ENCODE assay signal across 1 cellular context in the genomic region with DNA sequence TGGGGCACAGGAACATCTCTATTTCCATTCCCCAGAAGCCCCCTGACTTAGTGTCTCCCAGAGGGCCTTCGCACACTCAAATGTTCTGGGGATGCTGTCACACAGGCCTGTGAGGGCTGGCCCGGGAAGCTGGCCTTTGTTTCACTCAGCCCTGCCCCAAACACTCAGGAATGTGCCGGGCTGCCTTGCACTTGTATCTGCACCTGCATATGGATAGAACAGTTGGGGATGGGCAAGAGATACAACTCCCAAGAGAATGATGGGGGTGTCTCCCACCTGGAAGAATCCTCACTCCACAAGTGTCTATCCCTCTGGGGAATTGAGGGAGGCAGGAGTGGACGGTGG.
TF ChIP-seq lines count a peak whose summit lies in the region.

No MANE protein-coding gene starts in this region.

TF ChIP-seq in WTC11, 78 proteins besides CTCF, POLR2A, EP300 and RAD21 (continued from another document):
- TF ChIP-seq PREB (CRISPR knock-in tag; IDR thresholded peaks at IDR 0.05; ENCODE audit: borderline replicate concordance) (no peak), CREM (CRISPR knock-in tag; IDR thresholded peaks at IDR 0.05) (no peak), TCF7 (CRISPR knock-in tag; IDR thresholded peaks at IDR 0.05; ENCODE audit: low read depth) (no peak), ZNF317 (CRISPR knock-in tag; IDR thresholded peaks at IDR 0.05; ENCODE audit: borderline replicate concordance, low read depth) (no peak), ZNF423 (CRISPR knock-in tag; IDR thresholded peaks at IDR 0.05) (no peak), CREB1 (CRISPR knock-in tag; IDR thresholded peaks at IDR 0.05) (no peak), ESRRA (CRISPR knock-in tag; IDR thresholded peaks at IDR 0.05; ENCODE audit: borderline replicate concordance) (no peak), GTF2I (CRISPR knock-in tag; conservative IDR thresholded peaks at IDR 0.05) (no peak), JUN (CRISPR knock-in tag; IDR thresholded peaks at IDR 0.05) (no peak), TEAD1 (CRISPR knock-in tag; IDR thresholded peaks at IDR 0.05) (no peak), ZSCAN18 (CRISPR knock-in tag; IDR thresholded peaks at IDR 0.05) (no peak)
- TF ChIP-seq, protein P1, sequence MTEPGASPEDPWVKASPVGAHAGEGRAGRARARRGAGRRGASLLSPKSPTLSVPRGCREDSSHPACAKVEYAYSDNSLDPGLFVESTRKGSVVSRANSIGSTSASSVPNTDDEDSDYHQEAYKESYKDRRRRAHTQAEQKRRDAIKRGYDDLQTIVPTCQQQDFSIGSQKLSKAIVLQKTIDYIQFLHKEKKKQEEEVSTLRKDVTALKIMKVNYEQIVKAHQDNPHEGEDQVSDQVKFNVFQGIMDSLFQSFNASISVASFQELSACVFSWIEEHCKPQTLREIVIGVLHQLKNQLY (CRISPR knock-in tag; IDR thresholded peaks at IDR 0.05) = no peak
TF ChIP-seq in WTC11: peak in this region for 0.
